In genomic region chr19:18401580-18402112, GRCh38 we compare ENCODE assay signal across 8 cellular contexts. TPM values are rescaled to one million over a fixed set of nuclear protein-coding genes. Genes with fewer than 3 reads are reported as not detected.
DNase-seq lines count a peak whose midpoint lies in the region; ATAC-seq and TF ChIP-seq lines count a peak whose summit lies in the region.

No MANE protein-coding gene starts in this region.

- ATAC-seq in HG02852 (IDR thresholded peaks at IDR 0.05; ENCODE audit: unreplicated experiment) (no peak), HG03280 (IDR thresholded peaks at IDR 0.05; ENCODE audit: unreplicated experiment) (no peak)

- H3K4me3 ChIP-seq in neutrophil (ENCODE audit: low read depth in 1 of 2, low read length in 1 of 2), result peak overlapping the region; percentile 42

- no peak for TF ChIP-seq POLR2A in erythroblast (IDR thresholded peaks at IDR 0.05; ENCODE audit: low read length)

- peak overlapping the region; percentile 92 for H3K27ac ChIP-seq in neutrophil

- H3K27me3 ChIP-seq in neutrophil, result no peaks in the 10 kb centered on the region

- TF ChIP-seq CTCF in GM20000 (IDR thresholded peaks at IDR 0.05; ENCODE audit: extremely low read depth, missing control alignments), result peak; percentile 39
- TF ChIP-seq CTCF in neutrophil (IDR thresholded peaks at IDR 0.05), result peak; percentile 50

- no peaks in the 10 kb centered on the region for H3K9me3 ChIP-seq in neutrophil

- peaks cover 1% of the 10 kb centered on the region for H3K36me3 ChIP-seq in neutrophil

- H3K4me1 ChIP-seq in neutrophil (ENCODE audit: control insufficient read depth in 1 of 2, insufficient read depth in 1 of 2, low read depth in 1 of 2, low read length in 1 of 2), result peaks cover 75 to 78% of the 10 kb centered on the region in 2 experiments

- DNase-seq in AG08395 (ENCODE audit: low spot score) (peak; percentile 55), GM20000 (ENCODE audit: low spot score) (peak; percentile 73), RPMI7951 (ENCODE audit: low read depth) (peak; percentile 50), erythroblast (lab: John Stamatoyannopoulos, UW) (peak; percentile 76 to 77), activated gamma-delta T cell (lab: John Stamatoyannopoulos, UW) (no peak)

RNA-seq across cellular contexts. Expression of gene LRRC25, which starts 4.2 kb away (rescaled TPM):
- not detected in 2 replicates for total RNA-seq in RPMI7951 (2014; rRNA removed; shearing (Covaris generic))

RNA-seq across cellular contexts. Expression of gene GDF15, which starts 15.7 kb away (rescaled TPM):
- total RNA-seq in RPMI7951 (2014; rRNA removed; shearing (Covaris generic)), result 1.4 and 1.6 TPM in 2 replicates

RNA-seq across cellular contexts. Expression of gene SSBP4, which starts 17.6 kb away (rescaled TPM):
- total RNA-seq in RPMI7951 (2014; rRNA removed; shearing (Covaris generic)), result 25.1 and 38.9 TPM in 2 replicates

RNA-seq across cellular contexts. Expression of gene ISYNA1, which starts 36.3 kb away (rescaled TPM):
- total RNA-seq in RPMI7951 (2014; rRNA removed; shearing (Covaris generic)), result 9.9 and 20.9 TPM in 2 replicates
